Comparison of ENCODE assay signal across 23 cellular contexts in genomic region chr6:163538331-163538730, GRCh38.
DNase-seq lines count a peak whose midpoint lies in the region; ATAC-seq, FAIRE-seq and TF ChIP-seq lines count a peak whose summit lies in the region.
"Had no signal": no experiment of that assay in that cellular context is flagged by ENCODE, and none has a peak within 500 bp of the region (broad histone marks: within the 10 kb centered on the region; RNA-seq: fewer than 3 reads in every experiment).

No MANE protein-coding gene starts in this region.

- H4K20me1 ChIP-seq in H9 (ENCODE audit: control insufficient read depth, insufficient read depth, insufficient read length) (no peaks in the 10 kb centered on the region), astrocyte (ENCODE audit: insufficient read depth, low read length) (peaks cover 48% of the 10 kb centered on the region)

- no peaks in the 10 kb centered on the region for H3K23me2 ChIP-seq in H9 (ENCODE audit: insufficient read length, low read depth, low read length, poor library complexity, severe bottlenecking)

- H2AK5ac ChIP-seq in H9 (ENCODE audit: insufficient read length, low read length) = no peak overlapping the region

- H2AFZ ChIP-seq in H9 (ENCODE audit: low read length) = no peak overlapping the region
- no peak overlapping the region for H2AFZ ChIP-seq in astrocyte (ENCODE audit: low read depth, low read length)
- H2AFZ ChIP-seq: GM23248 had no signal

- in situ Hi-C loops in gastrocnemius medialis (cut with MboI; ENCODE audit: low sequenced_read_pairs in 4 of 4) = no loop called here

- ATAC-seq in gastrocnemius medialis (no peak), GM21529 (IDR thresholded peaks at IDR 0.05; ENCODE audit: unreplicated experiment) (no peak)
- ATAC-seq: lower lobe of right lung had no signal

- H3K27me3 ChIP-seq in H9 (ENCODE audit: insufficient read depth, low read length) (no peaks in the 10 kb centered on the region), astrocyte (ENCODE audit: insufficient read depth, low read length) (no peaks in the 10 kb centered on the region), iPS-18a (ENCODE audit: control insufficient read depth, insufficient read depth, low read length) (no peaks in the 10 kb centered on the region), gastrocnemius medialis (no peaks in the 10 kb centered on the region)
- H3K27me3 ChIP-seq: thyroid gland had no signal

- intact Hi-C loops in gastrocnemius medialis (cut with DNase I; ENCODE audit: low total_unique reads) = no loop called here

- peak overlapping the region in 1 of 2 experiments; percentile 3; a peak in 1 of 5 replicates for H3K4me3 Mint-ChIP-seq in H9
- H3K4me3 Mint-ChIP-seq in astrocyte (ENCODE audit: unreplicated experiment) = no peak overlapping the region
- H3K4me3 Mint-ChIP-seq: CD4-positive, alpha-beta T cell; stimulated activated naive CD8-positive, alpha-beta T cell treated with anti-CD3 and anti-CD28 coated beads, Interleukin-15, Interleukin-2, amounts not matched to agents 100 ng/mL and 50 ng/mL, for 24 hours had no signal

- H4K5ac ChIP-seq in H9 (ENCODE audit: insufficient read length, low read depth, low read length) = no peak overlapping the region

- peaks cover 11% of the 10 kb centered on the region; the same call in 1 of the 2 replicates for H3K4me1 ChIP-seq in H9 (ENCODE audit: insufficient read depth, low read length)
- H3K4me1 ChIP-seq in astrocyte (ENCODE audit: insufficient read depth, low read length) = peaks cover 10% of the 10 kb centered on the region
- H3K4me1 ChIP-seq in iPS-18a (ENCODE audit: control insufficient read depth, low read depth, low read length) = peaks cover 59% of the 10 kb centered on the region
- peaks cover 86 to 87% of the 10 kb centered on the region in 2 donors for H3K4me1 ChIP-seq in gastrocnemius medialis

- no peak overlapping the region for H2BK12ac ChIP-seq in H9 (ENCODE audit: insufficient read length, low read depth, low read length)

- no peak overlapping the region for H3K4ac ChIP-seq in H9 (ENCODE audit: low read depth, low read length)

- H3K9me3 Mint-ChIP-seq in H9 (no peaks in the 10 kb centered on the region), astrocyte (ENCODE audit: unreplicated experiment) (no peaks in the 10 kb centered on the region)
- H3K9me3 Mint-ChIP-seq: CD4-positive, alpha-beta T cell; IgD-negative memory B cell; stimulated activated naive CD8-positive, alpha-beta T cell treated with anti-CD3 and anti-CD28 coated beads, Interleukin-15, Interleukin-2, amounts not matched to agents 100 ng/mL and 50 ng/mL, for 24 hours had no signal

- H3K4me2 ChIP-seq in H9 (ENCODE audit: insufficient read depth, insufficient read length, low read length) = no peak overlapping the region
- no peak overlapping the region for H3K4me2 ChIP-seq in astrocyte (ENCODE audit: low read length)

- no peak overlapping the region for H3K27ac ChIP-seq in H9 (ENCODE audit: insufficient read length, low read depth, low read length)
- no peak overlapping the region for H3K27ac ChIP-seq in astrocyte (ENCODE audit: low read depth, low read length)
- peak overlapping the region; percentile 16 for H3K27ac ChIP-seq in iPS-18a (ENCODE audit: low read length)
- H3K27ac ChIP-seq in gastrocnemius medialis = peak overlapping the region; percentile 75 to 85 (median 82)
- no peak overlapping the region for H3K27ac ChIP-seq in caudate nucleus (ENCODE audit: low read depth, low read length)
- H3K27ac ChIP-seq: epithelial cell of prostate, GM23248, lower lobe of right lung, thyroid gland had no signal

- peaks cover 1 to 22% (median 6%) of the 10 kb centered on the region in 3 experiments; a peak in 5 of 7 replicates for H3K36me3 Mint-ChIP-seq in H9 (ENCODE audit: insufficient read depth in 1 of 3, low read depth in 3 of 3)
- H3K36me3 Mint-ChIP-seq in astrocyte (ENCODE audit: low read depth, unreplicated experiment) = peaks cover 19% of the 10 kb centered on the region

- H3K27me3 Mint-ChIP-seq in H9 (ENCODE audit: low read depth) (no peaks in the 10 kb centered on the region), astrocyte (ENCODE audit: low read depth, unreplicated experiment) (no peaks in the 10 kb centered on the region)
- H3K27me3 Mint-ChIP-seq: CD4-positive, alpha-beta T cell; IgD-negative memory B cell; stimulated activated naive CD8-positive, alpha-beta T cell treated with anti-CD3 and anti-CD28 coated beads, Interleukin-15, Interleukin-2, amounts not matched to agents 100 ng/mL and 50 ng/mL, for 24 hours had no signal

- no peak overlapping the region for H2BK20ac ChIP-seq in H9 (ENCODE audit: low read depth, low read length, poor library complexity, severe bottlenecking)

- no peak overlapping the region for H3K14ac ChIP-seq in H9 (ENCODE audit: insufficient read depth, low read length)

- H3K4me3 ChIP-seq in astrocyte (ENCODE audit: insufficient read depth, low read depth, low read length) = no peak overlapping the region
- H3K4me3 ChIP-seq in iPS-18a (ENCODE audit: low read length) = no peak overlapping the region
- H3K4me3 ChIP-seq in gastrocnemius medialis = no peak overlapping the region
- H3K4me3 ChIP-seq: GM23248, lower lobe of right lung, thyroid gland had no signal

- H3K79me1 ChIP-seq in H9 (ENCODE audit: insufficient read depth, low read depth, low read length, poor library complexity, severe bottlenecking) = peaks cover 2% of the 10 kb centered on the region

- no peak overlapping the region for H3K9ac ChIP-seq in H9 (ENCODE audit: extremely low read depth, insufficient read length, low read length)
- H3K9ac ChIP-seq in astrocyte (ENCODE audit: low read length) = no peak overlapping the region
- no peak overlapping the region for H3K9ac ChIP-seq in iPS-18a (ENCODE audit: low read length)
- H3K9ac ChIP-seq: GM23248 had no signal

- H3K27ac Mint-ChIP-seq in H9 (peak overlapping the region; percentile 4 to 89 (median 35); a peak in 6 of 7 replicates), astrocyte (ENCODE audit: unreplicated experiment) (peak overlapping the region; percentile 21)
- H3K27ac Mint-ChIP-seq: CD4-positive, alpha-beta T cell; IgD-negative memory B cell had no signal

- peak; percentile 41 for DNase-seq in H9
- DNase-seq in astrocyte (ENCODE audit: low read depth) = no peak
- DNase-seq in gastrocnemius medialis = no peak
- no peak for DNase-seq in GM12892 (ENCODE audit: insufficient read length)
- no peak for DNase-seq in caudate nucleus (lab: John Stamatoyannopoulos, UW)
- DNase-seq: activated CD8-positive, alpha-beta memory T cell treated with anti-CD3 and anti-CD28 coated beads for 24 hours; activated T-cell treated with anti-CD3 and anti-CD28 coated beads, Interleukin-2, amount 50 U/mL, for 1 hour; amygdala; CD4-positive, alpha-beta T cell; dermis blood vessel endothelial cell; DMS 273 treated with DMSO at 0.1 percent for 48 hours; GM23248; lower lobe of right lung; NCI-H1092; NCI-H187 treated with DMSO at 0.1 percent for 48 hours; NCI-H748 treated with DMSO at 0.1 percent for 48 hours; thyroid gland had no signal

- no peak overlapping the region for H3K56ac ChIP-seq in H9 (ENCODE audit: insufficient read length, low read depth, low read length)

- TF ChIP-seq CTCF in H9 (conservative IDR thresholded peaks at IDR 0.05) (no peak), astrocyte (IDR thresholded peaks at IDR 0.05; ENCODE audit: insufficient read depth, low read depth, low read length) (no peak), gastrocnemius medialis (IDR thresholded peaks at IDR 0.05 in 4 of 5, conservative IDR thresholded peaks at IDR 0.05 in 1 of 5) (no peak)

- no peak overlapping the region for H2BK15ac ChIP-seq in H9 (ENCODE audit: low read depth, low read length)

- H4K91ac ChIP-seq in H9 (ENCODE audit: insufficient read length, low read depth, low read length) = no peak overlapping the region

- FAIRE-seq in astrocyte (lab: Jason Lieb, UNC) (no peak), GM12892 (lab: Jason Lieb, UNC) (no peak)
- FAIRE-seq: keratinocyte had no signal

- no peak overlapping the region for H4K8ac ChIP-seq in H9 (replicated peaks; ENCODE audit: insufficient read length, low read depth, low read length)

- WGBS in H9 (ENCODE audit: extremely low coverage, insufficient read length, low lambda C conversion rate) = no CpG with 5 or more reads among the region's 5 CpGs

- H3K4me1 Mint-ChIP-seq in H9 (peaks cover 61 to 66% of the 10 kb centered on the region in 2 experiments), astrocyte (ENCODE audit: low read depth, unreplicated experiment) (peaks cover 20% of the 10 kb centered on the region)

- H3K23ac ChIP-seq in H9 (ENCODE audit: insufficient read length, low read depth, low read length) = no peak overlapping the region

- H2BK5ac ChIP-seq in H9 (ENCODE audit: insufficient read length, low read length) = no peak overlapping the region

- no peaks in the 10 kb centered on the region for H3K9me3 ChIP-seq in H9 (ENCODE audit: control insufficient read depth, low read depth, low read length)
- H3K9me3 ChIP-seq in astrocyte (ENCODE audit: insufficient read depth, low read depth, low read length) = no peaks in the 10 kb centered on the region
- H3K9me3 ChIP-seq in iPS-18a (ENCODE audit: control insufficient read depth, low read depth, low read length) = no peaks in the 10 kb centered on the region
- H3K9me3 ChIP-seq in gastrocnemius medialis = no peaks in the 10 kb centered on the region
- H3K9me3 ChIP-seq: lower lobe of right lung, thyroid gland had no signal

- no peak overlapping the region for H3T11ph ChIP-seq in H9 (ENCODE audit: low read length)

- no peak overlapping the region for H3K18ac ChIP-seq in H9 (ENCODE audit: insufficient read length, low read depth, low read length)

- peaks cover 1% of the 10 kb centered on the region; the same call in 1 of the 2 replicates for H3K79me2 ChIP-seq in H9 (ENCODE audit: insufficient read depth, low read length)
- H3K79me2 ChIP-seq in astrocyte (ENCODE audit: insufficient read depth, low read length) = peaks cover 97% of the 10 kb centered on the region

- TF ChIP-seq POLR2A in gastrocnemius medialis (IDR thresholded peaks at IDR 0.05) (no peak), GM12892 (IDR thresholded peaks at IDR 0.05; ENCODE audit: low read depth, low read length) (no peak)

- no peak overlapping the region for H2BK120ac ChIP-seq in H9 (ENCODE audit: low read depth, low read length, poor library complexity, severe bottlenecking)

- peaks cover 3% of the 10 kb centered on the region for H3K36me3 ChIP-seq in astrocyte (ENCODE audit: insufficient read depth, low read length)
- H3K36me3 ChIP-seq in iPS-18a (ENCODE audit: control insufficient read depth, low read depth, low read length) = no peaks in the 10 kb centered on the region
- peaks cover 0 to 6% of the 10 kb centered on the region in 2 donors for H3K36me3 ChIP-seq in gastrocnemius medialis
- H3K36me3 ChIP-seq: thyroid gland had no signal

Comparison
In these comparisons a context has a peak if more than half of its experiments do, and no peak if none do; other contexts are left out.
1. H3K27ac ChIP-seq: peak in iPS-18a (single experiment) and gastrocnemius medialis (4 of 4); none in H9 (single experiment), astrocyte (single experiment) and caudate nucleus (single experiment).